Comparison of ENCODE assay signal across 12 cellular contexts in genomic region chr16:50684823-50685455, GRCh38. TPM values are rescaled to one million over a fixed set of nuclear protein-coding genes. Genes with fewer than 3 reads are reported as not detected.
A peak's percentile ranks its signal among the peaks of the same experiment; 100 is the strongest.
DNase-seq lines count a peak whose midpoint lies in the region; ATAC-seq and TF ChIP-seq lines count a peak whose summit lies in the region.
"Had no signal": no experiment of that assay in that cellular context is flagged by ENCODE, and none has a peak within 500 bp of the region (broad histone marks: within the 10 kb centered on the region; RNA-seq: fewer than 3 reads in every experiment).

No MANE protein-coding gene starts in this region.

- H3K4me3 ChIP-seq in GM12865 (ENCODE audit: low read depth, low read length) (no peak overlapping the region), trophoblast cell (ENCODE audit: low read depth, low read length) (no peak overlapping the region)

- H3K27me3 ChIP-seq in trophoblast cell (ENCODE audit: insufficient read depth, low read length): no peaks in the 10 kb centered on the region

- H3K4me2 ChIP-seq in trophoblast cell (ENCODE audit: low read length): no peak overlapping the region

- DNase-seq in GM12865 (ENCODE audit: low read depth) (peak; percentile 64), trophoblast cell (peak; percentile 64 to 76), glomerular visceral epithelial cell (ENCODE audit: extremely low spot score) (no peak)
- no peak for DNase-seq in activated T-helper 2 cell treated with anti-CD3 and anti-CD28 coated beads, Interferon-gamma antibody, Interleukin-2, Interleukin-4, amounts not matched to agents 10 μg/mL and 5 μg/mL and 100 μg/mL, durations not matched to agents 14 hours and 24 hours and 36 hours (ENCODE audit: low spot score)
- DNase-seq: activated CD4-positive, CD25-positive, alpha-beta regulatory T cell treated with anti-CD3 and anti-CD28 coated beads, Interleukin-2, amount 50 U/mL, for 72 hours; DMS79 treated with DMSO at 0.1 percent for 48 hours; IMR-90; retina had no signal

- H3K18ac ChIP-seq in trophoblast cell (ENCODE audit: low read length): no peak overlapping the region

- no peak overlapping the region for H3K27ac ChIP-seq in trophoblast cell (ENCODE audit: low read depth, low read length)

- peak overlapping the region; percentile 35 to 88 (median 76) for H3K4me3 Mint-ChIP-seq in IgD-negative memory B cell
- peak overlapping the region; percentile 48 for H3K4me3 Mint-ChIP-seq in activated T-helper 2 cell treated with anti-CD3 and anti-CD28 coated beads, Interferon-gamma antibody, Interleukin-2, Interleukin-4, amounts not matched to agents 10 μg/mL and 5 μg/mL and 100 μg/mL, durations not matched to agents 14 hours and 24 hours and 36 hours (ENCODE audit: low read depth)

- H3K36me3 ChIP-seq in trophoblast cell (ENCODE audit: control insufficient read depth in 1 of 2, insufficient read depth in 2 of 2, low read length in 2 of 2): no peaks in the 10 kb centered on the region

- H3K23ac ChIP-seq in trophoblast cell (ENCODE audit: low read length): no peak overlapping the region

- no peak overlapping the region for H2BK120ac ChIP-seq in trophoblast cell (ENCODE audit: insufficient read depth, low read length, poor library complexity)

- H3K9ac ChIP-seq in trophoblast cell (ENCODE audit: low read length): no peak overlapping the region

- intact Hi-C loops in activated T-helper 2 cell treated with anti-CD3 and anti-CD28 coated beads, Interferon-gamma antibody, Interleukin-2, Interleukin-4, amounts not matched to agents 10 μg/mL and 5 μg/mL and 100 μg/mL, durations not matched to agents 14 hours and 24 hours and 36 hours (cut with micrococcal nuclease): loop anchor here (1.0 to 2.0 kb wide), 3 partner anchors 13 to 62 kb away; no protein-coding TSS in a partner anchor

- H4K8ac ChIP-seq in trophoblast cell (ENCODE audit: low read depth, low read length): no peak overlapping the region

- TF ChIP-seq CTCF in GM12865 (IDR thresholded peaks at IDR 0.05; ENCODE audit: insufficient read depth, low read depth, low read length, missing control alignments): no peak

- H3K9me3 ChIP-seq in trophoblast cell (ENCODE audit: insufficient read depth, low read depth, low read length): no peaks in the 10 kb centered on the region

- no peak overlapping the region for H2BK5ac ChIP-seq in trophoblast cell (ENCODE audit: low read depth, low read length, poor library complexity)

- H2BK12ac ChIP-seq in trophoblast cell (ENCODE audit: low read length): no peak overlapping the region

- H3K36me3 Mint-ChIP-seq in IgD-negative memory B cell: no peaks in the 10 kb centered on the region
- peaks cover 6% of the 10 kb centered on the region for H3K36me3 Mint-ChIP-seq in activated T-helper 2 cell treated with anti-CD3 and anti-CD28 coated beads, Interferon-gamma antibody, Interleukin-2, Interleukin-4, amounts not matched to agents 10 μg/mL and 5 μg/mL and 100 μg/mL, durations not matched to agents 14 hours and 24 hours and 36 hours (ENCODE audit: low read depth)

- no peak overlapping the region for H2AFZ ChIP-seq in trophoblast cell (ENCODE audit: insufficient read depth, low read length, poor library complexity)

- ATAC-seq in HG03342 (IDR thresholded peaks at IDR 0.05; ENCODE audit: unreplicated experiment) (no peak), GM21825 (IDR thresholded peaks at IDR 0.05; ENCODE audit: unreplicated experiment) (no peak), HG02642 (IDR thresholded peaks at IDR 0.05; ENCODE audit: poor library complexity, unreplicated experiment) (no peak)

- H3K9me3 Mint-ChIP-seq in IgD-negative memory B cell: peaks cover 0 to 1% (median 0%) of the 10 kb centered on the region in 3 donors
- H3K9me3 Mint-ChIP-seq in activated T-helper 2 cell treated with anti-CD3 and anti-CD28 coated beads, Interferon-gamma antibody, Interleukin-2, Interleukin-4, amounts not matched to agents 10 μg/mL and 5 μg/mL and 100 μg/mL, durations not matched to agents 14 hours and 24 hours and 36 hours: no peaks in the 10 kb centered on the region

- no peak overlapping the region for H3K4ac ChIP-seq in trophoblast cell (ENCODE audit: low read depth, low read length)

- no peak overlapping the region for H2AK5ac ChIP-seq in trophoblast cell (ENCODE audit: low read length)

- H3K27ac Mint-ChIP-seq in IgD-negative memory B cell: peak overlapping the region; percentile 85 to 97 (median 96)
- H3K27ac Mint-ChIP-seq in activated T-helper 2 cell treated with anti-CD3 and anti-CD28 coated beads, Interferon-gamma antibody, Interleukin-2, Interleukin-4, amounts not matched to agents 10 μg/mL and 5 μg/mL and 100 μg/mL, durations not matched to agents 14 hours and 24 hours and 36 hours: peak overlapping the region; percentile 86

- WGBS in trophoblast cell (ENCODE audit: extremely low coverage, insufficient coverage, insufficient read length): no CpG with 5 or more reads among the region's 11 CpGs

- H3K79me1 ChIP-seq in trophoblast cell (ENCODE audit: low read length): no peaks in the 10 kb centered on the region

- no peak overlapping the region for H4K12ac ChIP-seq in trophoblast cell (ENCODE audit: low read depth, low read length)

- no peak overlapping the region for H3K14ac ChIP-seq in trophoblast cell (ENCODE audit: low read length)

- H3K4me1 Mint-ChIP-seq in IgD-negative memory B cell: peaks cover 39 to 53% (median 47%) of the 10 kb centered on the region in 3 donors
- H3K4me1 Mint-ChIP-seq in activated T-helper 2 cell treated with anti-CD3 and anti-CD28 coated beads, Interferon-gamma antibody, Interleukin-2, Interleukin-4, amounts not matched to agents 10 μg/mL and 5 μg/mL and 100 μg/mL, durations not matched to agents 14 hours and 24 hours and 36 hours (ENCODE audit: low read depth): peaks cover 58% of the 10 kb centered on the region

- H3K27me3 Mint-ChIP-seq in IgD-negative memory B cell: no peaks in the 10 kb centered on the region
- no peaks in the 10 kb centered on the region for H3K27me3 Mint-ChIP-seq in activated T-helper 2 cell treated with anti-CD3 and anti-CD28 coated beads, Interferon-gamma antibody, Interleukin-2, Interleukin-4, amounts not matched to agents 10 μg/mL and 5 μg/mL and 100 μg/mL, durations not matched to agents 14 hours and 24 hours and 36 hours (ENCODE audit: low read depth)

- H4K91ac ChIP-seq in trophoblast cell (ENCODE audit: low read depth, low read length): no peak overlapping the region

- peaks cover 4% of the 10 kb centered on the region in 2 experiments for H3K4me1 ChIP-seq in trophoblast cell (ENCODE audit: control insufficient read depth in 1 of 2, insufficient read depth in 2 of 2, low read length in 2 of 2)

- no peaks in the 10 kb centered on the region for H3K79me2 ChIP-seq in trophoblast cell (ENCODE audit: control insufficient read depth, insufficient read depth, low read length, poor library complexity)

RNA-seq across cellular contexts. Expression of gene SNX20, which starts 3.8 kb away (rescaled TPM):
- 44.6 TPM for polyA plus RNA-seq in IgD-negative memory B cell
- total RNA-seq in activated T-helper 2 cell treated with anti-CD3 and anti-CD28 coated beads, Interferon-gamma antibody, Interleukin-2, Interleukin-4, amounts not matched to agents 10 μg/mL and 5 μg/mL and 100 μg/mL, durations not matched to agents 14 hours and 24 hours and 36 hours: 34.9 and 35.2 TPM in 2 replicates
- not detected in 2 replicates for polyA plus RNA-seq in trophoblast cell (2013)
- total RNA-seq: IMR-90 had no signal
- polyA plus RNA-seq: IMR-90 had no signal

RNA-seq across cellular contexts. Expression of gene NOD2, which starts 8.5 kb away (rescaled TPM):
- polyA plus RNA-seq in IgD-negative memory B cell: 0.86 TPM
- 7.4 and 8.8 TPM in 2 replicates for total RNA-seq in activated T-helper 2 cell treated with anti-CD3 and anti-CD28 coated beads, Interferon-gamma antibody, Interleukin-2, Interleukin-4, amounts not matched to agents 10 μg/mL and 5 μg/mL and 100 μg/mL, durations not matched to agents 14 hours and 24 hours and 36 hours
- 0.08 and 0.11 TPM in 2 replicates for polyA plus RNA-seq in trophoblast cell (2013)
- total RNA-seq: IMR-90 had no signal
- polyA plus RNA-seq: IMR-90 had no signal

RNA-seq across cellular contexts. Expression of gene CYLD, which starts 56.9 kb away (rescaled TPM):
- 78.2 TPM for polyA plus RNA-seq in IgD-negative memory B cell
- total RNA-seq in activated T-helper 2 cell treated with anti-CD3 and anti-CD28 coated beads, Interferon-gamma antibody, Interleukin-2, Interleukin-4, amounts not matched to agents 10 μg/mL and 5 μg/mL and 100 μg/mL, durations not matched to agents 14 hours and 24 hours and 36 hours: 189 and 201 TPM in 2 replicates
- 5.5 and 5.6 TPM in 2 replicates for polyA plus RNA-seq in trophoblast cell (2013)

Comparison
In these comparisons a context has a peak if more than half of its experiments do, and no peak if none do; other contexts are left out.
1. DNase-seq: peak in GM12865 (single experiment) and trophoblast cell (2 of 2); none in activated T-helper 2 cell treated with anti-CD3 and anti-CD28 coated beads, Interferon-gamma antibody, Interleukin-2, Interleukin-4, amounts not matched to agents 10 μg/mL and 5 μg/mL and 100 μg/mL, durations not matched to agents 14 hours and 24 hours and 36 hours (single experiment) and glomerular visceral epithelial cell (single experiment).